Comparison of ENCODE assay signal across 19 cellular contexts in the genomic region with DNA sequence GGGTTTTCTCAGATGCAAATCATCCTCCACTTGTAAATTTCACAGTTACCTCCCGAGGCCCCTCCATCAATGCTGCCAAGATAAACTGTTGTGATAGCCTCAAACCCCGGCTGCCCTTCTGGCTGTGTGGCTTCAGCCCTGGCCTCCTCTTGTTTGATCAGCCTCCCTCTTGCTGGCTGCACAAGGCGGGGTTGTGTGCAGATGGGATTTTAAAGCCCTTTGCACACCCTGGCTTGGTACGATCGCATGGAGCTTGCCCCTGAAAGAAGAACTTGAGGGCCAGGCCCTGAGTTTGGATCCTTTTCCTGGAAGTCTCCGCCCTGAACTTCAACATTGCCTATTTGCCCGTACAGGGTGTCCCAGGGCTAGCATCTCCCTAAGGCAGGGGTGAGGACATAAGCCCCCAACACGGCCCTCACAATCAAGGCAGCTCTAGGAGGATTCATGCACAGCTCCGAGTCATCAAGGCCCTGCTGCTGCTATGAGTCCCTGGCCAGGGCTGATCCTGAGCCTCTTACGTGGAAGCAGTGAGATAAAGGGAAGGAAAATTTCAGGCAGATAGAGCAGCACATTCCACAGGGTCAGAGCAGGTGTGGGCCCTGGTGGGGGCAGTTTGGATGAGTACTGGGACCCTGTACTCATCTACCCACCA.
DNase-seq lines count a peak whose midpoint lies in the region; ATAC-seq and TF ChIP-seq lines count a peak whose summit lies in the region.
"Had no signal": no experiment of that assay in that cellular context is flagged by ENCODE, and none has a peak within 500 bp of the region (broad histone marks: within the 10 kb centered on the region; RNA-seq: fewer than 3 reads in every experiment).

No MANE protein-coding gene starts in this region.

- no peak overlapping the region for H3K4me3 Mint-ChIP-seq in activated CD4-positive, alpha-beta T cell treated with anti-CD3 and anti-CD28 coated beads, Interleukin-2, amount 10 ng/mL, durations not matched to agents 7 days and 5 days
- no peak overlapping the region for H3K4me3 Mint-ChIP-seq in T-helper 17 cell

- H3K36me3 ChIP-seq in BLaER1: no peaks in the 10 kb centered on the region
- H3K36me3 ChIP-seq in GM23248 (ENCODE audit: low read depth): no peaks in the 10 kb centered on the region
- no peaks in the 10 kb centered on the region for H3K36me3 ChIP-seq in lower lobe of right lung
- H3K36me3 ChIP-seq: MG63, SJCRH30 had no signal

- H4K20me1 ChIP-seq in BLaER1: no peaks in the 10 kb centered on the region
- H4K20me1 ChIP-seq in GM23248 (ENCODE audit: insufficient read depth): no peaks in the 10 kb centered on the region

- POLR2A ChIA-PET in HEK293T (lab: Yijun Ruan, JAX): no interaction called here
- POLR2A ChIA-PET in activated CD4-positive, alpha-beta T cell treated with anti-CD3 and anti-CD28 coated beads, Interleukin-2, amount 10 ng/mL, durations not matched to agents 7 days and 5 days (lab: Charles Lee): no interaction called here

- intact Hi-C loops in lower lobe of right lung (cut with DNase I) (no loop called here), sciatic nerve (cut with DNase I) (no loop called here)

- no peak overlapping the region for H2AFZ ChIP-seq in GM23248

- H3K36me3 Mint-ChIP-seq in activated CD4-positive, alpha-beta T cell treated with anti-CD3 and anti-CD28 coated beads, Interleukin-2, amount 10 ng/mL, durations not matched to agents 7 days and 5 days (ENCODE audit: low read depth): no peaks in the 10 kb centered on the region
- no peaks in the 10 kb centered on the region for H3K36me3 Mint-ChIP-seq in T-helper 17 cell (ENCODE audit: low read depth)

- no peaks in the 10 kb centered on the region for H3K27me3 Mint-ChIP-seq in activated CD4-positive, alpha-beta T cell treated with anti-CD3 and anti-CD28 coated beads, Interleukin-2, amount 10 ng/mL, durations not matched to agents 7 days and 5 days
- peaks cover 16% of the 10 kb centered on the region for H3K27me3 Mint-ChIP-seq in T-helper 17 cell

- in situ Hi-C loops in GM23248 (cut with MboI): no loop called here

- H3K27ac ChIP-seq in BLaER1: no peak overlapping the region
- no peak overlapping the region for H3K27ac ChIP-seq in GM23248
- no peak overlapping the region for H3K27ac ChIP-seq in lower lobe of right lung
- H3K27ac ChIP-seq: C4-2B, SJCRH30 had no signal

- no peak overlapping the region for H3K9ac ChIP-seq in BLaER1
- no peak overlapping the region for H3K9ac ChIP-seq in GM23248

- H3K9me3 ChIP-seq in BLaER1 (no peaks in the 10 kb centered on the region), GM23248 (ENCODE audit: low read depth) (no peaks in the 10 kb centered on the region), lower lobe of right lung (no peaks in the 10 kb centered on the region), T-helper 17 cell (ENCODE audit: control insufficient read depth, low read length, poor library complexity, severe bottlenecking) (no peaks in the 10 kb centered on the region)
- H3K9me3 ChIP-seq: MG63, SJCRH30 had no signal

- no peaks in the 10 kb centered on the region for H3K4me1 Mint-ChIP-seq in activated CD4-positive, alpha-beta T cell treated with anti-CD3 and anti-CD28 coated beads, Interleukin-2, amount 10 ng/mL, durations not matched to agents 7 days and 5 days
- peaks cover 7% of the 10 kb centered on the region for H3K4me1 Mint-ChIP-seq in T-helper 17 cell

- H3K4me1 ChIP-seq in BLaER1 (peaks cover 44% of the 10 kb centered on the region), GM23248 (ENCODE audit: insufficient read depth) (no peaks in the 10 kb centered on the region), lower lobe of right lung (no peaks in the 10 kb centered on the region)
- H3K4me1 ChIP-seq: SJCRH30 had no signal

- peak; percentile 14 for DNase-seq in GM23248
- peak; percentile 28 for DNase-seq in lower lobe of right lung
- peak; percentile 45 for DNase-seq in sciatic nerve (ENCODE audit: low spot score)
- no peak for DNase-seq in HEK293T (ENCODE audit: extremely low spot score)
- no peak for DNase-seq in activated CD4-positive, alpha-beta T cell treated with anti-CD3 and anti-CD28 coated beads, Interleukin-2, amount 10 ng/mL, durations not matched to agents 7 days and 5 days
- DNase-seq in T-helper 17 cell: no peak
- DNase-seq: H7, Kasumi-1, MG63, NCI-H1048, NCI-H1436, NCI-H1930, NCI-H345, NCI-H524 treated with DMSO at 0.1 percent for 48 hours, PC-3, RPMI8226, SJCRH30 had no signal

- H3K9me3 Mint-ChIP-seq in activated CD4-positive, alpha-beta T cell treated with anti-CD3 and anti-CD28 coated beads, Interleukin-2, amount 10 ng/mL, durations not matched to agents 7 days and 5 days: no peaks in the 10 kb centered on the region

- peak overlapping the region; percentile 55; the same call in 1 of the 2 replicates for H3K4me2 ChIP-seq in BLaER1
- no peak overlapping the region for H3K4me2 ChIP-seq in GM23248 (ENCODE audit: unreplicated experiment)

- ATAC-seq in lower lobe of right lung (no peak), sciatic nerve (no peak), T-helper 17 cell (no peak)
- ATAC-seq: PC-3 had no signal

- no peaks in the 10 kb centered on the region for H3F3A ChIP-seq in GM23248 (ENCODE audit: insufficient read depth)

- H3K4me3 ChIP-seq in BLaER1 (no peak overlapping the region), GM23248 (no peak overlapping the region), lower lobe of right lung (no peak overlapping the region)
- H3K4me3 ChIP-seq: MG63, SJCRH30 had no signal

- WGBS in GM23248 (ENCODE audit: low coverage in 1 of 2, low lambda C conversion rate in 2 of 2, missing lambda C conversion rate in 2 of 2), 2 experiments: 72 to 73% methylated on average over 10 of the region's 10 CpGs

- TF ChIP-seq CTCF in lower lobe of right lung (IDR thresholded peaks at IDR 0.05): no peak

- CTCF ChIA-PET in HEK293T (lab: Yijun Ruan, JAX): interaction anchor here (0.5 kb wide), 1 partner anchor 888 kb away, joined by 4 read pairs; no protein-coding TSS in a partner anchor
- CTCF ChIA-PET in activated CD4-positive, alpha-beta T cell treated with anti-CD3 and anti-CD28 coated beads, Interleukin-2, amount 10 ng/mL, durations not matched to agents 7 days and 5 days (lab: Charles Lee): no interaction called here

- no peak overlapping the region for H3K27ac Mint-ChIP-seq in activated CD4-positive, alpha-beta T cell treated with anti-CD3 and anti-CD28 coated beads, Interleukin-2, amount 10 ng/mL, durations not matched to agents 7 days and 5 days
- H3K27ac Mint-ChIP-seq in T-helper 17 cell: no peak overlapping the region

- no peaks in the 10 kb centered on the region for H3K9me2 ChIP-seq in GM23248 (ENCODE audit: insufficient read depth)

- H3K79me2 ChIP-seq in GM23248 (ENCODE audit: insufficient read depth): no peaks in the 10 kb centered on the region

- H3K27me3 ChIP-seq in BLaER1 (no peaks in the 10 kb centered on the region), GM23248 (replicated peaks; ENCODE audit: insufficient read depth) (0 out of 2 replicates have a peak, but pooled peaks cover 6% of the 10 kb centered on the region), lower lobe of right lung (ENCODE audit: low read depth) (no peaks in the 10 kb centered on the region)
- H3K27me3 ChIP-seq: MG63 had no signal

TF ChIP-seq in HEK293T, 16 proteins besides CTCF, POLR2A, EP300 and RAD21:
- TF ChIP-seq FOXA1 (IDR thresholded peaks at IDR 0.05) (no peak), BHLHE40 (IDR thresholded peaks at IDR 0.05; ENCODE audit: borderline replicate concordance) (no peak), NFRKB (IDR thresholded peaks at IDR 0.05) (no peak), SUZ12 (IDR thresholded peaks at IDR 0.05) (no peak), ARNT (IDR thresholded peaks at IDR 0.05) (no peak), FOXM1 (IDR thresholded peaks at IDR 0.05; ENCODE audit: borderline replicate concordance) (no peak), L3MBTL2 (conservative IDR thresholded peaks at IDR 0.05) (no peak), TARDBP (IDR thresholded peaks at IDR 0.05) (no peak), HDGF (IDR thresholded peaks at IDR 0.05; ENCODE audit: borderline replicate concordance) (no peak), CTBP1 (IDR thresholded peaks at IDR 0.05; ENCODE audit: borderline replicate concordance) (no peak), FOXK2 (IDR thresholded peaks at IDR 0.05) (no peak), ELF4 (IDR thresholded peaks at IDR 0.05) (no peak), SP1 (IDR thresholded peaks at IDR 0.05) (no peak), LEF1 (IDR thresholded peaks at IDR 0.05; ENCODE audit: borderline replicate concordance) (no peak), ZNF384 (IDR thresholded peaks at IDR 0.05) (no peak)
- TF ChIP-seq, protein P1, sequence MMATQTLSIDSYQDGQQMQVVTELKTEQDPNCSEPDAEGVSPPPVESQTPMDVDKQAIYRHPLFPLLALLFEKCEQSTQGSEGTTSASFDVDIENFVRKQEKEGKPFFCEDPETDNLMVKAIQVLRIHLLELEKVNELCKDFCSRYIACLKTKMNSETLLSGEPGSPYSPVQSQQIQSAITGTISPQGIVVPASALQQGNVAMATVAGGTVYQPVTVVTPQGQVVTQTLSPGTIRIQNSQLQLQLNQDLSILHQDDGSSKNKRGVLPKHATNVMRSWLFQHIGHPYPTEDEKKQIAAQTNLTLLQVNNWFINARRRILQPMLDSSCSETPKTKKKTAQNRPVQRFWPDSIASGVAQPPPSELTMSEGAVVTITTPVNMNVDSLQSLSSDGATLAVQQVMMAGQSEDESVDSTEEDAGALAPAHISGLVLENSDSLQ (IDR thresholded peaks at IDR 0.05): no peak
TF ChIP-seq in HEK293T: peak in this region for 0.

Comparison
In these comparisons a context has a peak if more than half of its experiments do, and no peak if none do; other contexts are left out.
1. DNase-seq: peak in GM23248 (single experiment), lower lobe of right lung (single experiment) and sciatic nerve (single experiment); none in HEK293T (single experiment), activated CD4-positive, alpha-beta T cell treated with anti-CD3 and anti-CD28 coated beads, Interleukin-2, amount 10 ng/mL, durations not matched to agents 7 days and 5 days (single experiment) and T-helper 17 cell (0 of 3).